ENCODE assay signal across 1 cellular context in the genomic region with DNA sequence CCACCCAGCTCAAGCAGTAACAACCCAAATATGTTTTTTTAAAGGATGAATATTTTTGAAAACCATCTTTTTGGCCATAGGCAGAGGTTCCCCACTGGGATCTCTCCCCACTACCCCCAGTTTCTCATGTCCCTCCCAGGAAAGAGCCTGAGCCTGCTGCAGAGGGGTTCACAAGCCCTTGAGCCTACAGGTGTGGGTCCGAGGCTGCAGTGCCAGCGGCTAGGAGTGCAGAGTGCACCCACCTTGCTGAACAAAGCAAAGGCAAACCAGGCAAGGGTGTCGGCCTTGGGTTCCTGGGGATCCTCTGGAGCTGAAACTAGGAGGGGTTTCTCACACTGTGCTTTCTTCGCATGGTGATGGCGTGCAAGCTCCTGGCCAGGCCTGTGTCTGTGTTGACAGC.
TF ChIP-seq lines count a peak whose summit lies in the region.

No MANE protein-coding gene starts in this region.

TF ChIP-seq in K562, 482 proteins besides CTCF, POLR2A, EP300 and RAD21 (continues in another document):
- no peak for TF ChIP-seq MCM3 (IDR thresholded peaks at IDR 0.05)
- TF ChIP-seq MCM7 (IDR thresholded peaks at IDR 0.05) = peak in 1 of 2 experiments; percentile 75; a peak in 1 of 4 replicates
- 0 out of 2 replicates have a peak, but pooled peaks have one; percentile 2 for TF ChIP-seq CBX1 (IDR thresholded peaks at IDR 0.05; ENCODE audit: low read depth)
- TF ChIP-seq, protein P1, sequence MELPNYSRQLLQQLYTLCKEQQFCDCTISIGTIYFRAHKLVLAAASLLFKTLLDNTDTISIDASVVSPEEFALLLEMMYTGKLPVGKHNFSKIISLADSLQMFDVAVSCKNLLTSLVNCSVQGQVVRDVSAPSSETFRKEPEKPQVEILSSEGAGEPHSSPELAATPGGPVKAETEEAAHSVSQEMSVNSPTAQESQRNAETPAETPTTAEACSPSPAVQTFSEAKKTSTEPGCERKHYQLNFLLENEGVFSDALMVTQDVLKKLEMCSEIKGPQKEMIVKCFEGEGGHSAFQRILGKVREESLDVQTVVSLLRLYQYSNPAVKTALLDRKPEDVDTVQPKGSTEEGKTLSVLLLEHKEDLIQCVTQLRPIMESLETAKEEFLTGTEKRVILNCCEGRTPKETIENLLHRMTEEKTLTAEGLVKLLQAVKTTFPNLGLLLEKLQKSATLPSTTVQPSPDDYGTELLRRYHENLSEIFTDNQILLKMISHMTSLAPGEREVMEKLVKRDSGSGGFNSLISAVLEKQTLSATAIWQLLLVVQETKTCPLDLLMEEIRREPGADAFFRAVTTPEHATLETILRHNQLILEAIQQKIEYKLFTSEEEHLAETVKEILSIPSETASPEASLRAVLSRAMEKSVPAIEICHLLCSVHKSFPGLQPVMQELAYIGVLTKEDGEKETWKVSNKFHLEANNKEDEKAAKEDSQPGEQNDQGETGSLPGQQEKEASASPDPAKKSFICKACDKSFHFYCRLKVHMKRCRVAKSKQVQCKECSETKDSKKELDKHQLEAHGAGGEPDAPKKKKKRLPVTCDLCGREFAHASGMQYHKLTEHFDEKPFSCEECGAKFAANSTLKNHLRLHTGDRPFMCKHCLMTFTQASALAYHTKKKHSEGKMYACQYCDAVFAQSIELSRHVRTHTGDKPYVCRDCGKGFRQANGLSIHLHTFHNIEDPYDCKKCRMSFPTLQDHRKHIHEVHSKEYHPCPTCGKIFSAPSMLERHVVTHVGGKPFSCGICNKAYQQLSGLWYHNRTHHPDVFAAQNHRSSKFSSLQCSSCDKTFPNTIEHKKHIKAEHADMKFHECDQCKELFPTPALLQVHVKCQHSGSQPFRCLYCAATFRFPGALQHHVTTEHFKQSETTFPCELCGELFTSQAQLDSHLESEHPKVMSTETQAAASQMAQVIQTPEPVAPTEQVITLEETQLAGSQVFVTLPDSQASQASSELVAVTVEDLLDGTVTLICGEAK (IDR thresholded peaks at IDR 0.05) = no peak
- TF ChIP-seq, protein P1 (CRISPR knock-in tag; IDR thresholded peaks at IDR 0.05) = peak; percentile 54; the same call in 1 of the 2 replicates
- TF ChIP-seq ZNF184 (CRISPR knock-in tag; IDR thresholded peaks at IDR 0.05) = peak; percentile 34; the same call in 1 of the 2 replicates
- TF ChIP-seq, protein P2, sequence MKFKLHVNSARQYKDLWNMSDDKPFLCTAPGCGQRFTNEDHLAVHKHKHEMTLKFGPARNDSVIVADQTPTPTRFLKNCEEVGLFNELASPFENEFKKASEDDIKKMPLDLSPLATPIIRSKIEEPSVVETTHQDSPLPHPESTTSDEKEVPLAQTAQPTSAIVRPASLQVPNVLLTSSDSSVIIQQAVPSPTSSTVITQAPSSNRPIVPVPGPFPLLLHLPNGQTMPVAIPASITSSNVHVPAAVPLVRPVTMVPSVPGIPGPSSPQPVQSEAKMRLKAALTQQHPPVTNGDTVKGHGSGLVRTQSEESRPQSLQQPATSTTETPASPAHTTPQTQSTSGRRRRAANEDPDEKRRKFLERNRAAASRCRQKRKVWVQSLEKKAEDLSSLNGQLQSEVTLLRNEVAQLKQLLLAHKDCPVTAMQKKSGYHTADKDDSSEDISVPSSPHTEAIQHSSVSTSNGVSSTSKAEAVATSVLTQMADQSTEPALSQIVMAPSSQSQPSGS (CRISPR knock-in tag; IDR thresholded peaks at IDR 0.05) = no peak
- TF ChIP-seq, protein P3, sequence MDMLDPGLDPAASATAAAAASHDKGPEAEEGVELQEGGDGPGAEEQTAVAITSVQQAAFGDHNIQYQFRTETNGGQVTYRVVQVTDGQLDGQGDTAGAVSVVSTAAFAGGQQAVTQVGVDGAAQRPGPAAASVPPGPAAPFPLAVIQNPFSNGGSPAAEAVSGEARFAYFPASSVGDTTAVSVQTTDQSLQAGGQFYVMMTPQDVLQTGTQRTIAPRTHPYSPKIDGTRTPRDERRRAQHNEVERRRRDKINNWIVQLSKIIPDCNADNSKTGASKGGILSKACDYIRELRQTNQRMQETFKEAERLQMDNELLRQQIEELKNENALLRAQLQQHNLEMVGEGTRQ (CRISPR knock-in tag; IDR thresholded peaks at IDR 0.05) = peak; percentile 38
- TF ChIP-seq, protein P4, sequence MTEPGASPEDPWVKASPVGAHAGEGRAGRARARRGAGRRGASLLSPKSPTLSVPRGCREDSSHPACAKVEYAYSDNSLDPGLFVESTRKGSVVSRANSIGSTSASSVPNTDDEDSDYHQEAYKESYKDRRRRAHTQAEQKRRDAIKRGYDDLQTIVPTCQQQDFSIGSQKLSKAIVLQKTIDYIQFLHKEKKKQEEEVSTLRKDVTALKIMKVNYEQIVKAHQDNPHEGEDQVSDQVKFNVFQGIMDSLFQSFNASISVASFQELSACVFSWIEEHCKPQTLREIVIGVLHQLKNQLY (CRISPR knock-in tag; conservative IDR thresholded peaks at IDR 0.05) = peak in 1 of 2 experiments; percentile 72; a peak in 1 of 4 replicates
- no peak for TF ChIP-seq TOE1 (IDR thresholded peaks at IDR 0.05; ENCODE audit: borderline replicate concordance)
- TF ChIP-seq TOE1 (CRISPR knock-in tag; IDR thresholded peaks at IDR 0.05; ENCODE audit: borderline replicate concordance, low read depth) = no peak
- TF ChIP-seq EGR1 (conservative IDR thresholded peaks at IDR 0.05) = no peak
- 0 out of 4 replicates have a peak, but pooled peaks of 1 of the 2 experiments have one; percentile 12 for TF ChIP-seq TBL1XR1 (IDR thresholded peaks at IDR 0.05; ENCODE audit: low read length in 2 of 2)
- no peak for TF ChIP-seq ZNF444 (CRISPR knock-in tag; IDR thresholded peaks at IDR 0.05)
- TF ChIP-seq PTTG1 (tag; IDR thresholded peaks at IDR 0.05; ENCODE audit: low read depth) = no peak
- TF ChIP-seq, protein P5, sequence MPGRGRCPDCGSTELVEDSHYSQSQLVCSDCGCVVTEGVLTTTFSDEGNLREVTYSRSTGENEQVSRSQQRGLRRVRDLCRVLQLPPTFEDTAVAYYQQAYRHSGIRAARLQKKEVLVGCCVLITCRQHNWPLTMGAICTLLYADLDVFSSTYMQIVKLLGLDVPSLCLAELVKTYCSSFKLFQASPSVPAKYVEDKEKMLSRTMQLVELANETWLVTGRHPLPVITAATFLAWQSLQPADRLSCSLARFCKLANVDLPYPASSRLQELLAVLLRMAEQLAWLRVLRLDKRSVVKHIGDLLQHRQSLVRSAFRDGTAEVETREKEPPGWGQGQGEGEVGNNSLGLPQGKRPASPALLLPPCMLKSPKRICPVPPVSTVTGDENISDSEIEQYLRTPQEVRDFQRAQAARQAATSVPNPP (IDR thresholded peaks at IDR 0.05; ENCODE audit: borderline replicate concordance, insufficient read depth, insufficient read length) = no peak
- TF ChIP-seq, protein P6, sequence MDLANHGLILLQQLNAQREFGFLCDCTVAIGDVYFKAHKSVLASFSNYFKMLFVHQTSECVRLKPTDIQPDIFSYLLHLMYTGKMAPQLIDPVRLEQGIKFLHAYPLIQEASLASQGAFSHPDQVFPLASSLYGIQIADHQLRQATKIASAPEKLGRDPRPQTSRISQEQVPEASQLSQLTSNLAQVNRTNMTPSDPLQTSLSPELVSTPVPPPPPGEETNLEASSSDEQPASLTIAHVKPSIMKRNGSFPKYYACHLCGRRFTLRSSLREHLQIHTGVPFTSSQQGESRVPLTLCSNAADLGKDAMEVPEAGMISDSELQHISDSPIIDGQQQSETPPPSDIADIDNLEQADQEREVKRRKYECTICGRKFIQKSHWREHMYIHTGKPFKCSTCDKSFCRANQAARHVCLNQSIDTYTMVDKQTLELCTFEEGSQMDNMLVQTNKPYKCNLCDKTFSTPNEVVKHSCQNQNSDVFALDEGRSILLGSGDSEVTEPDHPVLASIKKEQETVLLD (IDR thresholded peaks at IDR 0.05) = no peak
- TF ChIP-seq, protein P7, sequence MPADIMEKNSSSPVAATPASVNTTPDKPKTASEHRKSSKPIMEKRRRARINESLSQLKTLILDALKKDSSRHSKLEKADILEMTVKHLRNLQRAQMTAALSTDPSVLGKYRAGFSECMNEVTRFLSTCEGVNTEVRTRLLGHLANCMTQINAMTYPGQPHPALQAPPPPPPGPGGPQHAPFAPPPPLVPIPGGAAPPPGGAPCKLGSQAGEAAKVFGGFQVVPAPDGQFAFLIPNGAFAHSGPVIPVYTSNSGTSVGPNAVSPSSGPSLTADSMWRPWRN (IDR thresholded peaks at IDR 0.05; ENCODE audit: low read depth) = no peak
- TF ChIP-seq PRMT5 (CRISPR knock-in tag; IDR thresholded peaks at IDR 0.05) = peak; percentile 33; the same call in 1 of the 2 replicates
- TF ChIP-seq, protein P8, sequence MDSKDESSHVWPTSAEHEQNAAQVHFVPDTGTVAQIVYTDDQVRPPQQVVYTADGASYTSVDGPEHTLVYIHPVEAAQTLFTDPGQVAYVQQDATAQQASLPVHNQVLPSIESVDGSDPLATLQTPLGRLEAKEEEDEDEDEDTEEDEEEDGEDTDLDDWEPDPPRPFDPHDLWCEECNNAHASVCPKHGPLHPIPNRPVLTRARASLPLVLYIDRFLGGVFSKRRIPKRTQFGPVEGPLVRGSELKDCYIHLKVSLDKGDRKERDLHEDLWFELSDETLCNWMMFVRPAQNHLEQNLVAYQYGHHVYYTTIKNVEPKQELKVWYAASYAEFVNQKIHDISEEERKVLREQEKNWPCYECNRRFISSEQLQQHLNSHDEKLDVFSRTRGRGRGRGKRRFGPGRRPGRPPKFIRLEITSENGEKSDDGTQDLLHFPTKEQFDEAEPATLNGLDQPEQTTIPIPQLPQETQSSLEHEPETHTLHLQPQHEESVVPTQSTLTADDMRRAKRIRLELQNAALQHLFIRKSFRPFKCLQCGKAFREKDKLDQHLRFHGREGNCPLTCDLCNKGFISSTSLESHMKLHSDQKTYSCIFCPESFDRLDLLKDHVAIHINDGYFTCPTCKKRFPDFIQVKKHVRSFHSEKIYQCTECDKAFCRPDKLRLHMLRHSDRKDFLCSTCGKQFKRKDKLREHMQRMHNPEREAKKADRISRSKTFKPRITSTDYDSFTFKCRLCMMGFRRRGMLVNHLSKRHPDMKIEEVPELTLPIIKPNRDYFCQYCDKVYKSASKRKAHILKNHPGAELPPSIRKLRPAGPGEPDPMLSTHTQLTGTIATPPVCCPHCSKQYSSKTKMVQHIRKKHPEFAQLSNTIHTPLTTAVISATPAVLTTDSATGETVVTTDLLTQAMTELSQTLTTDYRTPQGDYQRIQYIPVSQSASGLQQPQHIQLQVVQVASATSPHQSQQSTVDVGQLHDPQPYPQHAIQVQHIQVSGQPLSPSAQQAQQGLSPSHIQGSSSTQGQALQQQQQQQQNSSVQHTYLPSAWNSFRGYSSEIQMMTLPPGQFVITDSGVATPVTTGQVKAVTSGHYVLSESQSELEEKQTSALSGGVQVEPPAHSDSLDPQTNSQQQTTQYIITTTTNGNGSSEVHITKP (IDR thresholded peaks at IDR 0.05; ENCODE audit: partially characterized antibody) = peak; percentile 4
- TF ChIP-seq, protein P9, sequence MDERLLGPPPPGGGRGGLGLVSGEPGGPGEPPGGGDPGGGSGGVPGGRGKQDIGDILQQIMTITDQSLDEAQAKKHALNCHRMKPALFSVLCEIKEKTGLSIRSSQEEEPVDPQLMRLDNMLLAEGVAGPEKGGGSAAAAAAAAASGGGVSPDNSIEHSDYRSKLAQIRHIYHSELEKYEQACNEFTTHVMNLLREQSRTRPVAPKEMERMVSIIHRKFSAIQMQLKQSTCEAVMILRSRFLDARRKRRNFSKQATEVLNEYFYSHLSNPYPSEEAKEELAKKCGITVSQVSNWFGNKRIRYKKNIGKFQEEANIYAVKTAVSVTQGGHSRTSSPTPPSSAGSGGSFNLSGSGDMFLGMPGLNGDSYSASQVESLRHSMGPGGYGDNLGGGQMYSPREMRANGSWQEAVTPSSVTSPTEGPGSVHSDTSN (CRISPR knock-in tag; IDR thresholded peaks at IDR 0.05; ENCODE audit: low read depth) = peak; percentile 19; the same call in 1 of the 2 replicates
- TF ChIP-seq, protein P9 (tag; conservative IDR thresholded peaks at IDR 0.05; ENCODE audit: low read depth) = no peak
- TF ChIP-seq, protein P10, sequence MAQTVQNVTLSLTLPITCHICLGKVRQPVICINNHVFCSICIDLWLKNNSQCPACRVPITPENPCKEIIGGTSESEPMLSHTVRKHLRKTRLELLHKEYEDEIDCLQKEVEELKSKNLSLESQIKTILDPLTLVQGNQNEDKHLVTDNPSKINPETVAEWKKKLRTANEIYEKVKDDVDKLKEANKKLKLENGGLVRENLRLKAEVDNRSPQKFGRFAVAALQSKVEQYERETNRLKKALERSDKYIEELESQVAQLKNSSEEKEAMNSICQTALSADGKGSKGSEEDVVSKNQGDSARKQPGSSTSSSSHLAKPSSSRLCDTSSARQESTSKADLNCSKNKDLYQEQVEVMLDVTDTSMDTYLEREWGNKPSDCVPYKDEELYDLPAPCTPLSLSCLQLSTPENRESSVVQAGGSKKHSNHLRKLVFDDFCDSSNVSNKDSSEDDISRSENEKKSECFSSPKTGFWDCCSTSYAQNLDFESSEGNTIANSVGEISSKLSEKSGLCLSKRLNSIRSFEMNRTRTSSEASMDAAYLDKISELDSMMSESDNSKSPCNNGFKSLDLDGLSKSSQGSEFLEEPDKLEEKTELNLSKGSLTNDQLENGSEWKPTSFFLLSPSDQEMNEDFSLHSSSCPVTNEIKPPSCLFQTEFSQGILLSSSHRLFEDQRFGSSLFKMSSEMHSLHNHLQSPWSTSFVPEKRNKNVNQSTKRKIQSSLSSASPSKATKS (CRISPR knock-in tag; IDR thresholded peaks at IDR 0.05) = no peak
